ENCODE assay signal across 8 cellular contexts in the genomic region with DNA sequence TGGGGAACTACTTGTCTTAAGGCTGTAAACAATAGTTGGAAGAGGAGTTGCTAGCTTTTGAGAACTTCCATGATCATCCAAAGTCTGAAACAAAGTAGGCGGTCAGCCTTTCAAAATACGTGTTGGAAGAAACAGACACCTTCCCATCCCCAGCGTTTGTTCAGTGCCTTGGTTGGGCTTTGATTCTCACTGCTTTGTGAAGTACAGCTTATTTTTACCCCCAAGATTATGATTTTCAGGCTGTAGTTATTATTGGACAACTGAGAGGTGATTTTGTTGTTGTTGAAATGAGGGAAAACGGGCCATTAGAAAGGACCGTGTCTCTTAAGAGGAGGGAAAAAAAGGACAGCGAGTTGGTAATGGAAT. TPM values are rescaled to one million over a fixed set of nuclear protein-coding genes. Genes with fewer than 3 reads are reported as not detected.
DNase-seq lines count a peak whose midpoint lies in the region; TF ChIP-seq lines count a peak whose summit lies in the region.

No MANE protein-coding gene starts in this region.

- H3K36me3 Mint-ChIP-seq in progenitor cell of endocrine pancreas (ENCODE audit: insufficient read depth), result peaks cover 2% of the 10 kb centered on the region

- no peaks in the 10 kb centered on the region for H3K27me3 Mint-ChIP-seq in progenitor cell of endocrine pancreas

- H3K36me3 ChIP-seq in ES-I3 (ENCODE audit: insufficient read depth, low read length) (no peaks in the 10 kb centered on the region), OCI-LY7 (ENCODE audit: insufficient read depth, low read length) (peaks cover 21% of the 10 kb centered on the region)

- peak overlapping the region; percentile 98 for H3K9ac ChIP-seq in ES-I3 (ENCODE audit: low read depth, low read length)

- no peaks in the 10 kb centered on the region for H3K9me2 ChIP-seq in OCI-LY7 (ENCODE audit: insufficient read depth, low read length)

- peak overlapping the region; percentile 86; the same call in 1 of the 2 replicates for H2AFZ ChIP-seq in OCI-LY7 (ENCODE audit: low read length)

- H3K9me3 ChIP-seq in ES-I3 (ENCODE audit: control insufficient read depth, insufficient read depth, low read length) (no peaks in the 10 kb centered on the region), OCI-LY7 (ENCODE audit: low read length) (0 out of 2 replicates have a peak, but pooled peaks cover 7% of the 10 kb centered on the region)

- H3K4me1 ChIP-seq in ES-I3 (ENCODE audit: insufficient read depth, low read length) (no peaks in the 10 kb centered on the region), OCI-LY7 (ENCODE audit: insufficient read depth, low read length, poor library complexity, severe bottlenecking) (peaks cover 17% of the 10 kb centered on the region)

- H3K4me3 Mint-ChIP-seq in progenitor cell of endocrine pancreas (ENCODE audit: low read depth), result peak overlapping the region; percentile 94

- H3K9me3 Mint-ChIP-seq in progenitor cell of endocrine pancreas (ENCODE audit: low read depth), result no peaks in the 10 kb centered on the region

- H3K4me3 ChIP-seq in OCI-LY7 (ENCODE audit: low read depth, low read length, poor library complexity, severe bottlenecking), result peak overlapping the region; percentile 80
- peak overlapping the region; percentile 91 for H3K4me3 ChIP-seq in epithelial cell of proximal tubule (ENCODE audit: low read depth, low read length)

- H3K4me1 Mint-ChIP-seq in progenitor cell of endocrine pancreas (ENCODE audit: low read depth), result peaks cover 8% of the 10 kb centered on the region

- CTCF ChIA-PET in OCI-LY7 (lab: Charles Lee; ENCODE audit: unreplicated experiment), result no interaction called here
- CTCF ChIA-PET in GM10248 (lab: Yijun Ruan, JAX), result no interaction called here

- peak overlapping the region; percentile 86 for H3K4me2 ChIP-seq in OCI-LY7 (ENCODE audit: low read length)

- TF ChIP-seq CTCF in OCI-LY7 (conservative IDR thresholded peaks at IDR 0.05; ENCODE audit: low read length), result no peak
- TF ChIP-seq CTCF in epithelial cell of proximal tubule (conservative IDR thresholded peaks at IDR 0.05; ENCODE audit: low read depth, low read length), result no peak
- no peak for TF ChIP-seq CTCF in progenitor cell of endocrine pancreas (IDR thresholded peaks at IDR 0.05; ENCODE audit: unreplicated experiment)
- no peak for TF ChIP-seq CTCF in GM10248 (IDR thresholded peaks at IDR 0.05; ENCODE audit: control extremely low read depth, extremely low read depth, low read depth, missing control alignments)

- no peaks in the 10 kb centered on the region for H4K20me1 ChIP-seq in OCI-LY7 (ENCODE audit: insufficient read depth, low read length)

- intact Hi-C loops in OCI-LY7 (cut with micrococcal nuclease; ENCODE audit: unreplicated experiment), result no loop called here

- no peak for DNase-seq in OCI-LY7 (ENCODE audit: low spot score)
- peak; percentile 6 for DNase-seq in epithelial cell of proximal tubule (ENCODE audit: low read depth)
- DNase-seq in progenitor cell of endocrine pancreas (ENCODE audit: low spot score, unreplicated experiment), result no peak
- DNase-seq in stimulated activated CD4-positive, alpha-beta T cell treated with anti-CD3 and anti-CD28 coated beads, Interleukin-15, amount 100 ng/mL, for 24 hours, result no peak
- no peak for DNase-seq in C1 segment of cervical spinal cord (lab: John Stamatoyannopoulos, UW)
- DNase-seq in D341Med (ENCODE audit: low spot score), result no peak
- DNase-seq in GM10248 (ENCODE audit: extremely low spot score), result no peak

- no peak overlapping the region for H3K27ac ChIP-seq in OCI-LY7 (ENCODE audit: low read depth, low read length, poor library complexity, severe bottlenecking)

- POLR2A ChIA-PET in OCI-LY7 (lab: Charles Lee) (interaction anchor here (0.5 to 0.6 kb wide), 3 partner anchors 254 to 1084 kb away, joined by 3 to 6 read pairs (median 3); no protein-coding TSS in a partner anchor), GM10248 (lab: Yijun Ruan, JAX) (no interaction called here)

- H3K79me2 ChIP-seq in OCI-LY7 (ENCODE audit: insufficient read depth, low read depth, low read length), result peaks cover 26% of the 10 kb centered on the region; the same call in 1 of the 2 replicates

- H3K27ac Mint-ChIP-seq in progenitor cell of endocrine pancreas, result peak overlapping the region; percentile 95

- BruUV-seq in OCI-LY7 (replicated peaks; lab: Mats Ljungman, UMichigan), result TSS peak; percentile 87

RNA-seq across cellular contexts. Expression of a gene that starts 0.9 kb away (rescaled TPM):
- 24.0 and 35.2 TPM in 2 replicates for total RNA-seq in OCI-LY7 (2014; rRNA removed; shearing (Covaris generic))
- 29.7 and 34.5 TPM in 2 replicates for total RNA-seq in OCI-LY7 (2022)
- total RNA-seq in epithelial cell of proximal tubule, result 11.1 and 24.0 TPM in 2 replicates
- total RNA-seq in progenitor cell of endocrine pancreas, result 36.5 and 38.6 TPM in 2 replicates
